In genomic region chr14:76456891-76457586, GRCh38 we compare ENCODE assay signal across 15 cellular contexts.
"Had no signal": no experiment of that assay in that cellular context is flagged by ENCODE, and none has a peak within 500 bp of the region (broad histone marks: within the 10 kb centered on the region; RNA-seq: fewer than 3 reads in every experiment).

No MANE protein-coding gene starts in this region.

- H3K9me3 ChIP-seq: colonic mucosa, esophagus squamous epithelium, gastroesophageal sphincter, left lung, lower lobe of right lung, neutrophil, right atrium auricular region, sigmoid colon had no signal

- ATAC-seq: gastroesophageal sphincter had no signal

- H3K9me3 Mint-ChIP-seq: immature natural killer cell, memory B cell, mesothelial cell of epicardium, nephron had no signal

- DNase-seq: esophagus squamous epithelium; left lung; lower lobe of right lung; naive B cell; sigmoid colon; stimulated activated CD4-positive, alpha-beta T cell treated with anti-CD3 and anti-CD28 coated beads, Interleukin-12 subunit alpha, Interleukin-12 subunit beta, amount 100 ng/mL, for 4 hours; stimulated activated naive CD4-positive, alpha-beta T cell treated with Interleukin-2 at 50 U/mL for 16 hours had no signal

- H3K4me1 Mint-ChIP-seq: immature natural killer cell, memory B cell, naive B cell had no signal

- H3K27ac ChIP-seq: colonic mucosa, esophagus squamous epithelium, gastroesophageal sphincter, left lung, lower lobe of right lung, neutrophil, right atrium auricular region, sigmoid colon had no signal

- H3K36me3 Mint-ChIP-seq: immature natural killer cell, memory B cell, mesothelial cell of epicardium, naive B cell had no signal

- H3K27me3 ChIP-seq: colonic mucosa, esophagus squamous epithelium, gastroesophageal sphincter, left lung, neutrophil, right atrium auricular region, sigmoid colon had no signal

- H3K27ac Mint-ChIP-seq: immature natural killer cell, memory B cell, mesothelial cell of epicardium, nephron had no signal

- H3K36me3 ChIP-seq: colonic mucosa, esophagus squamous epithelium, gastroesophageal sphincter, left lung, lower lobe of right lung, neutrophil, right atrium auricular region, sigmoid colon had no signal

- H3K4me3 ChIP-seq: colonic mucosa, esophagus squamous epithelium, gastroesophageal sphincter, left lung, lower lobe of right lung, right atrium auricular region, sigmoid colon had no signal

- H3K4me1 ChIP-seq: colonic mucosa, esophagus squamous epithelium, gastroesophageal sphincter, left lung, lower lobe of right lung, right atrium auricular region, sigmoid colon had no signal

- H3K4me3 Mint-ChIP-seq: immature natural killer cell, memory B cell, mesothelial cell of epicardium, naive B cell, nephron had no signal
